In the genomic region with DNA sequence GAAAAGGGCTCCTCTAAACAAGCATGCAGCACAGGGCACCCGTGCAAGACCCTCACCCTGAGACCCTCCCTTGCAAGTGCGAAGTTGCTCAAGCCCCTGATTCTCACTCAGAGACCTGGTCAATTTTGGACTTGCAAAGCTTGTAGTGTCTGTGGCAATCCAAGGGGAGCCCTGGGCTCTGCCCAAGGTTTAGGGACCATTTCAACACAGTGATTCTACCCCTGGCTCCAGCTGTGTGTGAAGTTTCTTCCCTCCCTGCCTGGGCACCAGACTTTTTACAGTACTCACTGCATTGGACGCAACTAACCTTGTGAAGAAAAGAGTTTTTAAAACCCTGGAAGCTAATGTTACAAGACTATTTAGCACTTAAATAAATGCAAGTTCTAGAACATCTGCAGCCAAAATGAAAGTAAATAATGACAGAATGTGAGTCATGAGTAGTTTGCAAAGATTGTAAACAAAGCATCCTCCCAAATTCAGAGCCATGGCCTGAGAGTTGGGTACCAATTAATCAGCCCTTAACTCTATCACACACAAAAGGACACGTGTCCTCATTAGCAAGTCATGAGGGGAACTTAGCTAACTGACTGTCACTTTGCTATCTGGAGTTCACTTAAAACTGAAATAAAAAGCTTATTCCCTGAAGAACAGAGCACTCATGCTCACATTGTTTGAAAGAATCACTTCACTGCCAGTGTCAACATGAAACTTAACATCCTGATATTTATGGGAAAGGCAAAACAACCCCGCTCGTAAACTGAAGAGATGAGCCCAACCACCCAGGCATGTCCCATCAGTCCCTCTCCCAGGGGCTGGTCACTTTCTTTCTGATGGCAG, we compare ENCODE assay signal across 8 cellular contexts. TPM values are rescaled to one million over a fixed set of nuclear protein-coding genes. Genes with fewer than 3 reads are reported as not detected.
DNase-seq lines count a peak whose midpoint lies in the region; ATAC-seq and TF ChIP-seq lines count a peak whose summit lies in the region.
"Had no signal": no experiment of that assay in that cellular context is flagged by ENCODE, and none has a peak within 500 bp of the region (broad histone marks: within the 10 kb centered on the region; RNA-seq: fewer than 3 reads in every experiment).

No MANE protein-coding gene starts in this region.

- peak overlapping the region; percentile 61 for H3K18ac ChIP-seq in IMR-90 (ENCODE audit: low read depth, low read length)

- no CpG with 5 or more reads among the region's 6 CpGs for WGBS in IMR-90 (ENCODE audit: extremely low coverage in 2 of 2, insufficient read length in 1 of 2), 2 experiments

- peak overlapping the region; percentile 89 for H2BK120ac ChIP-seq in IMR-90 (ENCODE audit: low read depth, low read length)

- peaks cover 8% of the 10 kb centered on the region for H3K36me3 ChIP-seq in IMR-90 (ENCODE audit: control insufficient read depth, insufficient read depth, low read length)
- H3K36me3 ChIP-seq in rectal smooth muscle tissue (ENCODE audit: control insufficient read depth, insufficient read depth, low read length): peaks cover 4% of the 10 kb centered on the region
- H3K36me3 ChIP-seq in WERI-Rb-1: peaks cover 5% of the 10 kb centered on the region; the same call in 1 of the 2 replicates

- H3K9ac ChIP-seq in IMR-90 (ENCODE audit: low read depth, low read length): peak overlapping the region; percentile 61; the same call in 1 of the 2 replicates
- no peak overlapping the region for H3K9ac ChIP-seq in rectal smooth muscle tissue (ENCODE audit: low read length)

- TF ChIP-seq CTCF in IMR-90 (conservative IDR thresholded peaks at IDR 0.05; ENCODE audit: low read depth, low read length) (no peak), choroid plexus epithelial cell (conservative IDR thresholded peaks at IDR 0.05; ENCODE audit: low read depth, low read length) (no peak), WERI-Rb-1 (IDR thresholded peaks at IDR 0.05; ENCODE audit: low read depth, low read length) (no peak)

- peak overlapping the region; percentile 94 for H3K27ac ChIP-seq in IMR-90 (ENCODE audit: insufficient read depth, low read length)
- H3K27ac ChIP-seq in rectal smooth muscle tissue (ENCODE audit: low read depth, low read length): peak overlapping the region; percentile 16
- H3K27ac ChIP-seq in WERI-Rb-1: no peak overlapping the region

- peak overlapping the region; percentile 60; the same call in 1 of the 2 replicates for H4K5ac ChIP-seq in IMR-90 (ENCODE audit: low read depth, low read length)

- H2BK5ac ChIP-seq in IMR-90 (ENCODE audit: low read depth, low read length, poor library complexity, severe bottlenecking): peak overlapping the region; percentile 65

- peak overlapping the region; percentile 67 for H4K91ac ChIP-seq in IMR-90 (ENCODE audit: insufficient read depth, low read depth, low read length)

- in situ Hi-C loops in IMR-90 (cut with MboI; ENCODE audit: low sequenced_read_pairs): no loop called here

- H3K27me3 ChIP-seq in IMR-90 (ENCODE audit: control insufficient read depth, insufficient read depth, low read length) (no peaks in the 10 kb centered on the region), rectal smooth muscle tissue (ENCODE audit: control insufficient read depth, insufficient read depth, low read length) (no peaks in the 10 kb centered on the region), WERI-Rb-1 (ENCODE audit: insufficient read depth, low read depth, severe bottlenecking) (no peaks in the 10 kb centered on the region)

- no peak for TF ChIP-seq RAD21 in IMR-90 (IDR thresholded peaks at IDR 0.05; ENCODE audit: low read length)

- no peaks in the 10 kb centered on the region for H3K9me3 ChIP-seq in IMR-90 (ENCODE audit: control insufficient read depth, insufficient read depth, low read length)
- H3K9me3 ChIP-seq in WERI-Rb-1 (ENCODE audit: severe bottlenecking): no peaks in the 10 kb centered on the region

- H3K23ac ChIP-seq in IMR-90 (ENCODE audit: low read depth, low read length): peak overlapping the region; percentile 34

- H3K56ac ChIP-seq in IMR-90 (ENCODE audit: extremely low read depth, insufficient read depth, low read length): peak overlapping the region; percentile 71; the same call in 1 of the 2 replicates

- DNase-seq in DMS153 treated with DMSO at 0.1 percent for 48 hours (lab: John Stamatoyannopoulos, UW; ENCODE audit: unreplicated experiment) (peak; percentile 39), IMR-90 (peak; percentile 76), choroid plexus epithelial cell (ENCODE audit: low read depth) (peak; percentile 28), WERI-Rb-1 (no peak)
- DNase-seq: nucleus accumbens had no signal

- peak overlapping the region; percentile 37; the same call in 2 of the 3 replicates for H2BK15ac ChIP-seq in IMR-90 (ENCODE audit: low read depth, low read length)

- peaks cover 12% of the 10 kb centered on the region; the same call in 1 of the 2 replicates for H4K20me1 ChIP-seq in IMR-90 (ENCODE audit: insufficient read depth, low read length)

- H3K14ac ChIP-seq in IMR-90 (replicated peaks; ENCODE audit: low read depth, low read length): peak overlapping the region; percentile 69

- H3K4me2 ChIP-seq in IMR-90 (ENCODE audit: low read depth, low read length): peak overlapping the region; percentile 13

- H2AK9ac ChIP-seq in IMR-90 (replicated peaks; ENCODE audit: low read depth, low read length, poor library complexity): peak overlapping the region; percentile 21

- intact Hi-C loops in IMR-90 (cut with micrococcal nuclease): loop anchor here (2.0 kb wide), 1 partner anchor 48 kb away; a partner anchor contains a TSS

- no peak overlapping the region for H3K4me3 ChIP-seq in IMR-90 (ENCODE audit: insufficient read depth, low read depth, low read length)
- H3K4me3 ChIP-seq in choroid plexus epithelial cell (ENCODE audit: low read depth, low read length): no peak overlapping the region
- no peak overlapping the region for H3K4me3 ChIP-seq in rectal smooth muscle tissue (ENCODE audit: low read length)
- no peak overlapping the region for H3K4me3 ChIP-seq in WERI-Rb-1 (ENCODE audit: low read depth, low read length)

- BruUV-seq in IMR-90 (replicated peaks; lab: Mats Ljungman, UMichigan): no TSS peak

- peak overlapping the region; percentile 88 for H3K4ac ChIP-seq in IMR-90 (ENCODE audit: low read depth, low read length)

- peak overlapping the region; percentile 5 to 64; a peak in 3 of 4 replicates for H4K8ac ChIP-seq in IMR-90 (ENCODE audit: low read depth in 2 of 2, low read length in 2 of 2)

- CTCF ChIA-PET in IMR-90 (lab: Yijun Ruan, JAX): interaction anchor here (1.1 to 1.3 kb wide), 3 partner anchors 48 to 295 kb away, joined by 3 to 7 read pairs (median 4); a partner anchor contains a TSS

- peak overlapping the region; percentile 90 for H2BK20ac ChIP-seq in IMR-90 (ENCODE audit: low read depth, low read length)

- peaks cover 0 to 20% of the 10 kb centered on the region in 2 experiments; a peak in 2 of 4 replicates for H3K79me1 ChIP-seq in IMR-90 (ENCODE audit: low read depth in 1 of 2, low read length in 2 of 2)

- dilution Hi-C loops in IMR-90 (cut with HindIII; ENCODE audit: low sequenced_read_pairs, unreplicated experiment): no loop called here

- POLR2A ChIA-PET in IMR-90 (lab: Charles Lee; ENCODE audit: unreplicated experiment): no interaction called here

- H3K4me1 ChIP-seq in IMR-90 (ENCODE audit: control insufficient read depth, insufficient read depth, low read length) (peaks cover 30% of the 10 kb centered on the region), rectal smooth muscle tissue (ENCODE audit: control insufficient read depth, insufficient read depth, low read length) (peaks cover 14% of the 10 kb centered on the region)

- H3K9me1 ChIP-seq in IMR-90 (ENCODE audit: insufficient read depth, low read length): peaks cover 41% of the 10 kb centered on the region

- no peak for TF ChIP-seq POLR2A in IMR-90 (IDR thresholded peaks at IDR 0.05; ENCODE audit: low read depth, low read length)

- H2AK5ac ChIP-seq in IMR-90 (ENCODE audit: low read depth, low read length): peak overlapping the region; percentile 90; the same call in 1 of the 2 replicates

- H2AFZ ChIP-seq in IMR-90 (replicated peaks; ENCODE audit: low read length, poor library complexity): peak overlapping the region; percentile 34

- ATAC-seq in IMR-90 (ENCODE audit: low read depth) (peak; percentile 46), GM18870 (IDR thresholded peaks at IDR 0.05; ENCODE audit: unreplicated experiment) (no peak), GM18907 (IDR thresholded peaks at IDR 0.05; ENCODE audit: unreplicated experiment) (no peak)

TF ChIP-seq in IMR-90, 13 proteins besides CTCF, POLR2A, EP300 and RAD21:
- TF ChIP-seq RCOR1 (IDR thresholded peaks at IDR 0.05; ENCODE audit: insufficient replicate concordance, low read length): peak; percentile 84
- peak; percentile 67 for TF ChIP-seq BHLHE40 (IDR thresholded peaks at IDR 0.05; ENCODE audit: low read depth, low read length)
- TF ChIP-seq SMC3 (IDR thresholded peaks at IDR 0.05; ENCODE audit: low read depth, low read length): no peak
- peak; percentile 69; the same call in 1 of the 2 replicates for TF ChIP-seq FOS (IDR thresholded peaks at IDR 0.05; ENCODE audit: low read depth, low read length)
- TF ChIP-seq MAZ (IDR thresholded peaks at IDR 0.05; ENCODE audit: borderline replicate concordance, low read depth, low read length): no peak
- TF ChIP-seq RFX5 (IDR thresholded peaks at IDR 0.05; ENCODE audit: low read depth, low read length): no peak
- no peak for TF ChIP-seq NFE2L2 (IDR thresholded peaks at IDR 0.05; ENCODE audit: low read depth, low read length)
- no peak for TF ChIP-seq CHD1 (IDR thresholded peaks at IDR 0.05; ENCODE audit: low read depth, low read length)

RNA-seq across cellular contexts. Expression of a gene that starts 48.1 kb away (rescaled TPM):
- 35.3 and 55.5 TPM in 2 replicates for total RNA-seq in IMR-90 (2012; rRNA removed)
- 77.0 and 89.7 TPM in 2 replicates for polyA plus RNA-seq in IMR-90 (2012; rRNA removed)
- 29.0 and 54.5 TPM in 2 replicates for polyA plus RNA-seq in IMR-90 (2012; cell fraction: cytosol; rRNA removed)
- 9.4 and 39.2 TPM in 2 replicates for polyA plus RNA-seq in IMR-90 (2012; cell fraction: nucleus; rRNA removed; ENCODE audit: low replicate concordance)
